Comparison of ENCODE assay signal across 8 cellular contexts in genomic region chrX:97616883-97617510, GRCh38.
DNase-seq lines count a peak whose midpoint lies in the region; ATAC-seq and TF ChIP-seq lines count a peak whose summit lies in the region.

No MANE protein-coding gene starts in this region.

- peak; percentile 92 for ATAC-seq in GM21528 (IDR thresholded peaks at IDR 0.05; ENCODE audit: low FRiP score, unreplicated experiment)

- DNase-seq in GM04503 (ENCODE audit: low read depth): peak; percentile 10
- peak; percentile 7 for DNase-seq in HS-27A (ENCODE audit: low read depth)
- peak; percentile 73 for DNase-seq in fibroblast of mammary gland (ENCODE audit: low read depth)
- DNase-seq in cortex of kidney (lab: John Stamatoyannopoulos, UW): no peak
- DNase-seq in NCI-H446 treated with DMSO at 0.1 percent for 48 hours (lab: John Stamatoyannopoulos, UW): no peak
- no peak for DNase-seq in OCI-M2 (lab: John Stamatoyannopoulos, UW; ENCODE audit: unreplicated experiment)
- DNase-seq in NCI-H2029 treated with DMSO at 0.1 percent for 48 hours (lab: John Stamatoyannopoulos, UW): no peak

- TF ChIP-seq CTCF in fibroblast of mammary gland (conservative IDR thresholded peaks at IDR 0.05; ENCODE audit: control insufficient read depth, insufficient read depth, low read depth, low read length): no peak

- H3K4me3 ChIP-seq in fibroblast of mammary gland (ENCODE audit: control insufficient read depth, low read depth, low read length): no peak overlapping the region

Comparison
In these comparisons a context has a peak if more than half of its experiments do, and no peak if none do; other contexts are left out.
1. DNase-seq: peak in GM04503 (single experiment), HS-27A (single experiment) and fibroblast of mammary gland (single experiment); none in cortex of kidney (single experiment), NCI-H446 treated with DMSO at 0.1 percent for 48 hours (single experiment), OCI-M2 (single experiment) and NCI-H2029 treated with DMSO at 0.1 percent for 48 hours (single experiment).